ENCODE assay signal across 21 cellular contexts in the genomic region with DNA sequence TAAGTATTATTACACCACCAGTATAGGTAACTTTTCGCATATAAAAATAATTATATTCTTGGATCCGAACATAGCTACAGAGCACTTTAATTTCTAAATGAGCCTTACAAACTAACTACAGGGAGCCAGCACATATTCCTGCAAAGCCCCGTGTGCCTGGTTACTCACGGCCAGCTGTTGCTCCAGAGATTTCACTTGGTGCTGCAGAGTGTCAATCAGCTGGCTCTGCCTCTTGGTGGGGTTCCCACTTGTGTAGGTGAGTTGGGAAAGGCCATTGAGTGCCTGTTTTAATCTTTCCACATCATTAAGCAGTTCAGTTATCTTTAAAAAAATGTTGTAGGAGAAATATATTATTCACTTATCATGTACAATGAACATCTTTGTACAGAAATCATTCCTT.
"Had no signal": no experiment of that assay in that cellular context is flagged by ENCODE, and none has a peak within 500 bp of the region (broad histone marks: within the 10 kb centered on the region; RNA-seq: fewer than 3 reads in every experiment).

No MANE protein-coding gene starts in this region.

- H3K36me3 ChIP-seq: prostate gland had no signal

- H3K9me3 ChIP-seq: left lung, lower lobe of right lung, prostate gland, sigmoid colon, stomach, thyroid gland, vagina had no signal

- H3K27ac Mint-ChIP-seq: naive thymus-derived CD8-positive, alpha-beta T cell; nephron progenitor cell; stimulated activated effector memory CD8-positive, alpha-beta T cell treated with anti-CD3 and anti-CD28 coated beads, Interleukin-12 subunit alpha, Interleukin-12 subunit beta, amount 100 ng/mL, for 72 hours had no signal

- H3K4me3 Mint-ChIP-seq: naive thymus-derived CD8-positive, alpha-beta T cell; nephron progenitor cell; stimulated activated effector memory CD8-positive, alpha-beta T cell treated with anti-CD3 and anti-CD28 coated beads, Interleukin-12 subunit alpha, Interleukin-12 subunit beta, amount 100 ng/mL, for 72 hours had no signal

- H3K4me1 ChIP-seq: prostate gland, sigmoid colon, vagina had no signal

- H3K36me3 Mint-ChIP-seq: naive thymus-derived CD8-positive, alpha-beta T cell; stimulated activated effector memory CD8-positive, alpha-beta T cell treated with anti-CD3 and anti-CD28 coated beads, Interleukin-12 subunit alpha, Interleukin-12 subunit beta, amount 100 ng/mL, for 72 hours had no signal

- ATAC-seq: left lung; lower lobe of right lung; naive thymus-derived CD8-positive, alpha-beta T cell; right cardiac atrium; stimulated activated effector memory CD8-positive, alpha-beta T cell treated with anti-CD3 and anti-CD28 coated beads, Interleukin-12 subunit alpha, Interleukin-12 subunit beta, amount 100 ng/mL, for 72 hours had no signal

- H3K27me3 ChIP-seq: dorsolateral prefrontal cortex, hepatocyte, left lung, sigmoid colon, stomach, thyroid gland, vagina had no signal

- FAIRE-seq: frontal cortex, kidney had no signal

- H3K27ac ChIP-seq: dorsolateral prefrontal cortex, hepatocyte, left lung, lower lobe of right lung, prostate gland, sigmoid colon, stomach, thyroid gland, vagina had no signal

- H3K4me2 ChIP-seq: hepatocyte had no signal

- DNase-seq: dorsolateral prefrontal cortex; effector CD4-positive, alpha-beta T cell; kidney; left lung; lower lobe of right lung; naive thymus-derived CD8-positive, alpha-beta T cell; nephron progenitor cell; nucleus accumbens; sigmoid colon; stimulated activated CD4-positive, alpha-beta T cell treated with anti-CD3 and anti-CD28 coated beads, Interleukin-2, amount 100 ng/mL, for 24 hours; stimulated activated CD4-positive, alpha-beta T cell treated with anti-CD3 and anti-CD28 coated beads, Interleukin-4, amount 100 ng/mL, for 24 hours; stimulated activated naive CD4-positive, alpha-beta T cell treated with Interleukin-2 at 50 U/mL for 16 hours; stomach; thyroid gland; trophoblast cell had no signal

- H3K9me3 Mint-ChIP-seq: naive thymus-derived CD8-positive, alpha-beta T cell; nephron progenitor cell; stimulated activated effector memory CD8-positive, alpha-beta T cell treated with anti-CD3 and anti-CD28 coated beads, Interleukin-12 subunit alpha, Interleukin-12 subunit beta, amount 100 ng/mL, for 72 hours had no signal

- H2AFZ ChIP-seq: hepatocyte had no signal

- H3K4me3 ChIP-seq: dorsolateral prefrontal cortex, hepatocyte, left lung, lower lobe of right lung, prostate gland, sigmoid colon, stomach, thyroid gland, vagina had no signal

- H3K4me1 Mint-ChIP-seq: nephron progenitor cell; stimulated activated effector memory CD8-positive, alpha-beta T cell treated with anti-CD3 and anti-CD28 coated beads, Interleukin-12 subunit alpha, Interleukin-12 subunit beta, amount 100 ng/mL, for 72 hours had no signal
